In genomic region chr4:154741131-154741530, GRCh38 we compare ENCODE assay signal across 32 cellular contexts. TPM values are rescaled to one million over a fixed set of nuclear protein-coding genes. Genes with fewer than 3 reads are reported as not detected.
DNase-seq lines count a peak whose midpoint lies in the region; FAIRE-seq and TF ChIP-seq lines count a peak whose summit lies in the region.
"Had no signal": no experiment of that assay in that cellular context is flagged by ENCODE, and none has a peak within 500 bp of the region (broad histone marks: within the 10 kb centered on the region; RNA-seq: fewer than 3 reads in every experiment).

No MANE protein-coding gene starts in this region.

- H3K4me3 Mint-ChIP-seq in activated CD4-positive, alpha-beta T cell treated with anti-CD3 and anti-CD28 coated beads, Interleukin-2, amount 10 ng/mL, durations not matched to agents 7 days and 5 days: no peak overlapping the region
- H3K4me3 Mint-ChIP-seq: activated CD4-positive, alpha-beta memory T cell treated with anti-CD3 and anti-CD28 coated beads for 36 hours; stimulated activated memory B cell treated with anti-CD40 and anti-IgM and Interleukin-4, amounts not matched to agents 10 μg/mL and 1 μg/mL and 100 μg/mL, for 72 hours had no signal

- DNase-seq in H7 (peak; percentile 11), endothelial cell of umbilical vein (ENCODE audit: low read depth, low spot score) (no peak), smooth muscle cell (lab: John Stamatoyannopoulos, UW; ENCODE audit: unreplicated experiment) (no peak), Karpas-422 (no peak), GM13976 (ENCODE audit: low spot score) (no peak), GM23248 (no peak)
- DNase-seq in activated CD4-positive, alpha-beta T cell treated with anti-CD3 and anti-CD28 coated beads, Interleukin-2, amount 10 ng/mL, durations not matched to agents 7 days and 5 days: no peak
- DNase-seq: activated CD4-positive, alpha-beta memory T cell treated with anti-CD3 and anti-CD28 coated beads for 36 hours; activated CD8-positive, alpha-beta memory T cell treated with anti-CD3 and anti-CD28 coated beads, Interleukin-2, amount 50 U/mL, for 48 hours; activated naive CD4-positive, alpha-beta T cell treated with anti-CD3 and anti-CD28 coated beads, Interleukin-2, amount 50 U/mL, for 16 hours; amniotic stem cell; BE2C; DMS153; effector memory CD4-positive, alpha-beta T cell; heart left ventricle; Kasumi-1; naive thymus-derived CD8-positive, alpha-beta T cell; NCI-H1436 treated with DMSO at 0.1 percent for 48 hours; NCI-H2107; NCI-H446 treated with DMSO at 0.1 percent for 48 hours; stimulated activated CD4-positive, alpha-beta T cell treated with anti-CD3 and anti-CD28 coated beads, Interleukin-4, amount 100 ng/mL, for 4 hours; T-helper 1 cell had no signal

- 5 to 6% methylated on average over 12 to 13 of the region's 16 CpGs for WGBS in mesodermal cell (ENCODE audit: insufficient coverage in 2 of 2), 2 experiments
- 5% methylated on average over 16 of the region's 16 CpGs for whole genome bisulfite sequencing in smooth muscle cell (ENCODE audit: low lambda C conversion rate)
- WGBS in GM23248 (ENCODE audit: low coverage in 1 of 2, low lambda C conversion rate in 2 of 2, missing lambda C conversion rate in 2 of 2), 2 experiments: 42 to 44% methylated on average over 16 of the region's 16 CpGs

- H3K9me1 ChIP-seq in endothelial cell of umbilical vein (replicated peaks; ENCODE audit: control insufficient read depth, extremely low read depth, insufficient read depth, low read length): no peaks in the 10 kb centered on the region

- H3F3A ChIP-seq in smooth muscle cell (ENCODE audit: low read depth) (no peaks in the 10 kb centered on the region), GM23248 (ENCODE audit: insufficient read depth) (no peaks in the 10 kb centered on the region)

- no peak overlapping the region for H3K9ac ChIP-seq in endothelial cell of umbilical vein (replicated peaks; ENCODE audit: extremely low read depth, insufficient read depth, low read length)
- no peak overlapping the region for H3K9ac ChIP-seq in smooth muscle cell (ENCODE audit: low read depth)
- no peak overlapping the region for H3K9ac ChIP-seq in Karpas-422 (ENCODE audit: low read length)
- no peak overlapping the region for H3K9ac ChIP-seq in GM23248

- H3K27me3 Mint-ChIP-seq in activated CD4-positive, alpha-beta T cell treated with anti-CD3 and anti-CD28 coated beads, Interleukin-2, amount 10 ng/mL, durations not matched to agents 7 days and 5 days: peaks cover 64% of the 10 kb centered on the region

- H3K36me3 ChIP-seq in H7 (replicated peaks; ENCODE audit: control insufficient read depth, insufficient read depth, low read length) (no peaks in the 10 kb centered on the region), endothelial cell of umbilical vein (ENCODE audit: control insufficient read depth in 2 of 2, extremely low read depth in 1 of 2, insufficient read depth in 2 of 2, low read length in 2 of 2) (no peaks in the 10 kb centered on the region), mesodermal cell (ENCODE audit: control insufficient read depth, insufficient read depth, low read length) (no peaks in the 10 kb centered on the region), smooth muscle cell (ENCODE audit: low read depth) (no peaks in the 10 kb centered on the region), Karpas-422 (ENCODE audit: insufficient read depth, low read length) (no peaks in the 10 kb centered on the region), GM23248 (ENCODE audit: low read depth) (no peaks in the 10 kb centered on the region)
- H3K36me3 ChIP-seq: BE2C, breast epithelium, heart left ventricle, pancreas had no signal

- no peak overlapping the region for H3K4me3 ChIP-seq in H7 (ENCODE audit: insufficient read depth, low read depth, low read length)
- no peak overlapping the region for H3K4me3 ChIP-seq in endothelial cell of umbilical vein (replicated peaks in 1 of 3; ENCODE audit: insufficient read depth in 1 of 3, low read depth in 1 of 3, low read length in 3 of 3)
- H3K4me3 ChIP-seq in mesodermal cell (ENCODE audit: extremely low read depth, insufficient read depth, low read length, poor library complexity, severe bottlenecking): peak overlapping the region; percentile 5
- peak overlapping the region; percentile 30 for H3K4me3 ChIP-seq in smooth muscle cell
- no peak overlapping the region for H3K4me3 ChIP-seq in Karpas-422 (ENCODE audit: low read length)
- no peak overlapping the region for H3K4me3 ChIP-seq in GM23248

- no peaks in the 10 kb centered on the region for H3K9me3 Mint-ChIP-seq in activated CD4-positive, alpha-beta T cell treated with anti-CD3 and anti-CD28 coated beads, Interleukin-2, amount 10 ng/mL, durations not matched to agents 7 days and 5 days
- H3K9me3 Mint-ChIP-seq: activated CD4-positive, alpha-beta memory T cell treated with anti-CD3 and anti-CD28 coated beads for 36 hours; activated T-helper 17 cell treated with anti-CD3 and anti-CD28 coated beads, Interleukin-2, amount 50 U/mL, for 72 hours; stimulated activated memory B cell treated with anti-CD40 and anti-IgM and Interleukin-4, amounts not matched to agents 10 μg/mL and 1 μg/mL and 100 μg/mL, for 72 hours had no signal

- in situ Hi-C loops in GM13976 (cut with MboI; ENCODE audit: low sequenced_read_pairs, unreplicated experiment) (no loop called here), GM23248 (cut with MboI) (no loop called here)

- H3K9me2 ChIP-seq in Karpas-422 (replicated peaks; ENCODE audit: insufficient read depth, low read length): no peaks in the 10 kb centered on the region
- no peaks in the 10 kb centered on the region for H3K9me2 ChIP-seq in GM23248 (ENCODE audit: insufficient read depth)

- POLR2A ChIA-PET in endothelial cell of umbilical vein (lab: Charles Lee): no interaction called here
- POLR2A ChIA-PET in activated CD4-positive, alpha-beta T cell treated with anti-CD3 and anti-CD28 coated beads, Interleukin-2, amount 10 ng/mL, durations not matched to agents 7 days and 5 days (lab: Charles Lee): no interaction called here

- CTCF ChIA-PET in endothelial cell of umbilical vein (lab: Charles Lee): no interaction called here
- CTCF ChIA-PET in activated CD4-positive, alpha-beta T cell treated with anti-CD3 and anti-CD28 coated beads, Interleukin-2, amount 10 ng/mL, durations not matched to agents 7 days and 5 days (lab: Charles Lee): no interaction called here

- H3K27ac ChIP-seq in endothelial cell of umbilical vein (ENCODE audit: insufficient read depth, low read depth, low read length) (no peak overlapping the region), mesodermal cell (ENCODE audit: low read depth, low read length, severe bottlenecking) (no peak overlapping the region), smooth muscle cell (ENCODE audit: low read depth) (no peak overlapping the region), Karpas-422 (ENCODE audit: low read length) (no peak overlapping the region), GM23248 (no peak overlapping the region)
- H3K27ac ChIP-seq: breast epithelium, heart left ventricle, pancreas had no signal

- TF ChIP-seq CTCF in endothelial cell of umbilical vein (IDR thresholded peaks at IDR 0.05; ENCODE audit: extremely low read depth in 1 of 2, insufficient read depth in 1 of 2, low read depth in 1 of 2, low read length in 2 of 2) (no peak), smooth muscle cell (IDR thresholded peaks at IDR 0.05; ENCODE audit: borderline replicate concordance, insufficient read depth, poor library complexity, severe bottlenecking) (no peak), GM13976 (IDR thresholded peaks at IDR 0.05; ENCODE audit: borderline replicate concordance, control extremely low read depth, extremely low read depth, insufficient read depth, missing control alignments) (no peak)

- H3K4me1 ChIP-seq in endothelial cell of umbilical vein (ENCODE audit: control insufficient read depth, extremely low read depth, insufficient read depth, low read length) (peaks cover 7% of the 10 kb centered on the region), mesodermal cell (ENCODE audit: control insufficient read depth, insufficient read depth, low read length, poor library complexity, severe bottlenecking) (peaks cover 29% of the 10 kb centered on the region), smooth muscle cell (ENCODE audit: low read depth) (peaks cover 32% of the 10 kb centered on the region), Karpas-422 (ENCODE audit: low read length) (no peaks in the 10 kb centered on the region), GM23248 (ENCODE audit: insufficient read depth) (no peaks in the 10 kb centered on the region)
- H3K4me1 ChIP-seq: BE2C, breast epithelium had no signal

- H3K9me3 ChIP-seq in endothelial cell of umbilical vein (replicated peaks; ENCODE audit: control insufficient read depth, insufficient read depth, low read length) (no peaks in the 10 kb centered on the region), mesodermal cell (ENCODE audit: control insufficient read depth, low read length) (no peaks in the 10 kb centered on the region), smooth muscle cell (replicated peaks; ENCODE audit: low read depth) (no peaks in the 10 kb centered on the region), Karpas-422 (ENCODE audit: low read length) (peaks cover 3% of the 10 kb centered on the region; the same call in 1 of the 2 replicates), GM23248 (ENCODE audit: low read depth) (no peaks in the 10 kb centered on the region)
- H3K9me3 ChIP-seq: BE2C, breast epithelium, heart left ventricle, pancreas had no signal

- no peaks in the 10 kb centered on the region for H3K36me3 Mint-ChIP-seq in activated CD4-positive, alpha-beta T cell treated with anti-CD3 and anti-CD28 coated beads, Interleukin-2, amount 10 ng/mL, durations not matched to agents 7 days and 5 days (ENCODE audit: low read depth)
- H3K36me3 Mint-ChIP-seq: activated CD4-positive, alpha-beta memory T cell treated with anti-CD3 and anti-CD28 coated beads for 36 hours; naive thymus-derived CD8-positive, alpha-beta T cell; stimulated activated memory B cell treated with anti-CD40 and anti-IgM and Interleukin-4, amounts not matched to agents 10 μg/mL and 1 μg/mL and 100 μg/mL, for 72 hours had no signal

- peaks cover 19% of the 10 kb centered on the region for H3K4me1 Mint-ChIP-seq in activated CD4-positive, alpha-beta T cell treated with anti-CD3 and anti-CD28 coated beads, Interleukin-2, amount 10 ng/mL, durations not matched to agents 7 days and 5 days
- H3K4me1 Mint-ChIP-seq: activated T-helper 17 cell treated with anti-CD3 and anti-CD28 coated beads, Interleukin-2, amount 50 U/mL, for 72 hours had no signal

- no peak for TF ChIP-seq POLR2A in endothelial cell of umbilical vein (IDR thresholded peaks at IDR 0.05; ENCODE audit: low read depth, low read length)

- H3K27ac Mint-ChIP-seq in activated CD4-positive, alpha-beta T cell treated with anti-CD3 and anti-CD28 coated beads, Interleukin-2, amount 10 ng/mL, durations not matched to agents 7 days and 5 days: no peak overlapping the region
- H3K27ac Mint-ChIP-seq: activated CD4-positive, alpha-beta memory T cell treated with anti-CD3 and anti-CD28 coated beads for 36 hours; activated T-helper 17 cell treated with anti-CD3 and anti-CD28 coated beads, Interleukin-2, amount 50 U/mL, for 72 hours; naive thymus-derived CD8-positive, alpha-beta T cell; stimulated activated memory B cell treated with anti-CD40 and anti-IgM and Interleukin-4, amounts not matched to agents 10 μg/mL and 1 μg/mL and 100 μg/mL, for 72 hours had no signal

- no TSS peak for BruUV-seq in endothelial cell of umbilical vein (replicated peaks; lab: Mats Ljungman, UMichigan)

- H3K4me2 ChIP-seq in endothelial cell of umbilical vein (ENCODE audit: insufficient read depth, low read length) (no peak overlapping the region), smooth muscle cell (peak overlapping the region; percentile 86), Karpas-422 (ENCODE audit: low read depth, low read length, poor library complexity, severe bottlenecking) (no peak overlapping the region), GM23248 (ENCODE audit: unreplicated experiment) (no peak overlapping the region)

- dilution Hi-C loops in endothelial cell of umbilical vein (cut with MboI; ENCODE audit: extremely low pct_ligation_motif_present, low sequenced_read_pairs): no loop called here

- H2AFZ ChIP-seq in endothelial cell of umbilical vein (ENCODE audit: low read depth, low read length) (no peak overlapping the region), smooth muscle cell (ENCODE audit: low read depth) (no peak overlapping the region), Karpas-422 (ENCODE audit: low read length) (no peak overlapping the region), GM23248 (no peak overlapping the region)

- intact Hi-C loops in endothelial cell of umbilical vein (cut with micrococcal nuclease): no loop called here

- no peak for FAIRE-seq in endothelial cell of umbilical vein (lab: Jason Lieb, UNC)
- FAIRE-seq: colon, G401.6, HepG2, pancreas had no signal

- H3K27me3 ChIP-seq in H7 (ENCODE audit: control insufficient read depth, insufficient read depth, low read length) (peaks cover 29% of the 10 kb centered on the region), endothelial cell of umbilical vein (ENCODE audit: control insufficient read depth in 2 of 2, insufficient read depth in 2 of 2, low read length in 2 of 2) (peaks cover 42 to 62% of the 10 kb centered on the region in 2 experiments), smooth muscle cell (ENCODE audit: low read depth) (peaks cover 76% of the 10 kb centered on the region), Karpas-422 (ENCODE audit: low read length) (no peaks in the 10 kb centered on the region), GM23248 (replicated peaks; ENCODE audit: insufficient read depth) (peaks cover 54% of the 10 kb centered on the region)
- H3K27me3 ChIP-seq: pancreas had no signal

- no peaks in the 10 kb centered on the region for H3K79me2 ChIP-seq in endothelial cell of umbilical vein (ENCODE audit: control insufficient read depth, insufficient read depth, low read length)
- H3K79me2 ChIP-seq in smooth muscle cell (ENCODE audit: low read depth): no peaks in the 10 kb centered on the region
- no peaks in the 10 kb centered on the region for H3K79me2 ChIP-seq in Karpas-422 (ENCODE audit: low read length)
- H3K79me2 ChIP-seq in GM23248 (ENCODE audit: insufficient read depth): no peaks in the 10 kb centered on the region

- H4K20me1 ChIP-seq in endothelial cell of umbilical vein (replicated peaks; ENCODE audit: control insufficient read depth, extremely low read depth, insufficient read depth, low read length): no peaks in the 10 kb centered on the region
- H4K20me1 ChIP-seq in smooth muscle cell (ENCODE audit: low read depth): no peaks in the 10 kb centered on the region
- H4K20me1 ChIP-seq in Karpas-422 (ENCODE audit: insufficient read depth, low read depth, low read length): no peaks in the 10 kb centered on the region
- H4K20me1 ChIP-seq in GM23248 (ENCODE audit: insufficient read depth): no peaks in the 10 kb centered on the region

RNA-seq across cellular contexts. Expression of gene LRAT, which starts 2.7 kb away (rescaled TPM):
- 15.8 and 35.1 TPM in 2 replicates for total RNA-seq in H7 (2014; rRNA removed; shearing (Covaris generic))
- total RNA-seq in endothelial cell of umbilical vein (not detected in 2 replicates), smooth muscle cell (0.76 and 2.9 TPM in 2 replicates)
- polyA plus RNA-seq in endothelial cell of umbilical vein (not detected in 2 replicates), smooth muscle cell (0.93 and 1.8 TPM in 2 replicates), GM23248 (2016; fragmentation: Nextera tagmentation; extraction: Ambion mirVana) (0.13 TPM in 1 of 2 replicates, not detected in the other)
- not detected in 2 replicates for polyA plus RNA-seq in endothelial cell of umbilical vein (2011; cell fraction: cytosol; rRNA removed)
- polyA plus RNA-seq in endothelial cell of umbilical vein (2011; cell fraction: nucleus; rRNA removed): not detected in 2 replicates
- polyA plus RNA-seq in endothelial cell of umbilical vein (2012): not detected in 2 replicates
- not detected in 2 replicates for polyA minus RNA-seq in endothelial cell of umbilical vein
- polyA minus RNA-seq in endothelial cell of umbilical vein (2011; cell fraction: cytosol; rRNA and poly(A)+ RNA removed): not detected
- polyA minus RNA-seq in endothelial cell of umbilical vein (2011; cell fraction: nucleus; rRNA and poly(A)+ RNA removed): not detected in 2 replicates
- polyA plus RNA-seq in mesodermal cell (2013, experiment 1 of 2): 0.29 TPM
- polyA plus RNA-seq in mesodermal cell (2013, experiment 2 of 2): 0.25 TPM
- total RNA-seq in Karpas-422 (2014; rRNA removed; shearing (Covaris generic); ENCODE audit: low replicate concordance): not detected in 2 replicates
- not detected for total RNA-seq in activated CD4-positive, alpha-beta T cell treated with anti-CD3 and anti-CD28 coated beads, Interleukin-2, amount 10 ng/mL, durations not matched to agents 7 days and 5 days
- total RNA-seq in GM23248 (2014; rRNA removed; shearing (Covaris generic)): not detected in 2 replicates
- total RNA-seq: activated CD4-positive, alpha-beta memory T cell treated with anti-CD3 and anti-CD28 coated beads for 36 hours; activated T-helper 17 cell treated with anti-CD3 and anti-CD28 coated beads, Interleukin-2, amount 50 U/mL, for 72 hours; HepG2; naive thymus-derived CD8-positive, alpha-beta T cell had no signal
- polyA plus RNA-seq: heart left ventricle; naive thymus-derived CD8-positive, alpha-beta T cell had no signal

RNA-seq across cellular contexts. Expression of gene RBM46, which starts 39.9 kb away (rescaled TPM):
- 0.73 and 2.3 TPM in 2 replicates for total RNA-seq in H7 (2014; rRNA removed; shearing (Covaris generic))
- not detected in 2 replicates for total RNA-seq in endothelial cell of umbilical vein
- 0.03 TPM in 1 of 2 replicates, not detected in the other for polyA plus RNA-seq in endothelial cell of umbilical vein
- 0.06 TPM in 1 of 2 replicates, not detected in the other for polyA plus RNA-seq in endothelial cell of umbilical vein (2011; cell fraction: cytosol; rRNA removed)
- not detected in 2 replicates for polyA plus RNA-seq in endothelial cell of umbilical vein (2011; cell fraction: nucleus; rRNA removed)
- not detected in 2 replicates for polyA plus RNA-seq in endothelial cell of umbilical vein (2012)
- polyA minus RNA-seq in endothelial cell of umbilical vein: 1.9 TPM in 1 of 2 replicates, not detected in the other
- polyA minus RNA-seq in endothelial cell of umbilical vein (2011; cell fraction: cytosol; rRNA and poly(A)+ RNA removed): not detected
- polyA minus RNA-seq in endothelial cell of umbilical vein (2011; cell fraction: nucleus; rRNA and poly(A)+ RNA removed): not detected in 2 replicates
- not detected for polyA plus RNA-seq in mesodermal cell (2013, experiment 1 of 2)
- not detected for polyA plus RNA-seq in mesodermal cell (2013, experiment 2 of 2)
- total RNA-seq in smooth muscle cell: 0.27 TPM in 1 of 2 replicates, not detected in the other
- not detected in 2 replicates for polyA plus RNA-seq in smooth muscle cell
- total RNA-seq in Karpas-422 (2014; rRNA removed; shearing (Covaris generic); ENCODE audit: low replicate concordance): not detected in 2 replicates
- not detected for total RNA-seq in activated CD4-positive, alpha-beta T cell treated with anti-CD3 and anti-CD28 coated beads, Interleukin-2, amount 10 ng/mL, durations not matched to agents 7 days and 5 days
- total RNA-seq in GM23248 (2014; rRNA removed; shearing (Covaris generic)): 0.32 TPM in 1 of 2 replicates, not detected in the other
- 0.40 TPM in 1 of 2 replicates, not detected in the other for polyA plus RNA-seq in GM23248 (2016; fragmentation: Nextera tagmentation; extraction: Ambion mirVana)
- total RNA-seq: activated CD4-positive, alpha-beta memory T cell treated with anti-CD3 and anti-CD28 coated beads for 36 hours; activated T-helper 17 cell treated with anti-CD3 and anti-CD28 coated beads, Interleukin-2, amount 50 U/mL, for 72 hours; HepG2; naive thymus-derived CD8-positive, alpha-beta T cell; right cardiac atrium had no signal
- polyA plus RNA-seq: esophagus; heart left ventricle; HepG2; naive thymus-derived CD8-positive, alpha-beta T cell; right cardiac atrium had no signal

Comparison
In these comparisons a context has a peak if more than half of its experiments do, and no peak if none do; other contexts are left out.
1. H3K4me3 ChIP-seq: peak in mesodermal cell (single experiment) and smooth muscle cell (single experiment); none in H7 (single experiment), endothelial cell of umbilical vein (0 of 3), Karpas-422 (single experiment) and GM23248 (single experiment).